Comparison of ENCODE assay signal across 24 cellular contexts in the genomic region with DNA sequence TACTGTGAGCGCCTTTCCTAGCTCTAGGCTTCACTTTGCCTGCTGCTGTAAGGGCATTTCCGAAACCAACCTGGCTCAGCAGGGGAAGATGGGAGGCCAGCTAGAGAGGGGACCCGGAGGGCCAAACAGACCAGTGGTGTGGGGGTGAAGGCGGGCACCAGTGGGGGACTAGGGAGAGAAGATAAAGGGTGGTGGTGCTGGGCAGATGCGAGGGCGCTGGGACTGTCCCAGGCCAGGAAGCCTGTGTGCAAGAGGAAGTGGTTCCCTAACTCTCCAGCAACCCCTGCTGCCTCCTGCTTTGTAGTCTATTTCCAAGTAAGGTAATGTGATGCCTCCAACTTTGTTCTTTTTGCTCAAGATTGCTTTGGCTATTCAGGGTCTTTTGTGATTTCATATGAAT.
DNase-seq lines count a peak whose midpoint lies in the region; ATAC-seq, FAIRE-seq and TF ChIP-seq lines count a peak whose summit lies in the region.
"Had no signal": no experiment of that assay in that cellular context is flagged by ENCODE, and none has a peak within 500 bp of the region (broad histone marks: within the 10 kb centered on the region; RNA-seq: fewer than 3 reads in every experiment).

No MANE protein-coding gene starts in this region.

- whole genome bisulfite sequencing in GM12878 (ENCODE audit: insufficient coverage, insufficient replicate concordance, low lambda C conversion rate, missing lambda C conversion rate): 28% methylated on average over 6 of the region's 6 CpGs

- no peak overlapping the region for H3K4me3 Mint-ChIP-seq in activated CD4-positive, alpha-beta T cell treated with anti-CD3 and anti-CD28 coated beads for 36 hours
- no peak overlapping the region for H3K4me3 Mint-ChIP-seq in stimulated activated effector memory CD8-positive, alpha-beta T cell treated with anti-CD3 and anti-CD28 coated beads, Interleukin-12 subunit alpha, Interleukin-12 subunit beta, amount 100 ng/mL, for 72 hours
- no peak overlapping the region for H3K4me3 Mint-ChIP-seq in activated naive CD8-positive, alpha-beta T cell treated with anti-CD3 and anti-CD28 coated beads, Interleukin-2, amount 50 U/mL, for 24 hours
- H3K4me3 Mint-ChIP-seq: CD8-positive, alpha-beta T cell; IgD-negative memory B cell had no signal

- H3K27ac Mint-ChIP-seq in activated CD4-positive, alpha-beta T cell treated with anti-CD3 and anti-CD28 coated beads for 36 hours: no peak overlapping the region
- no peak overlapping the region for H3K27ac Mint-ChIP-seq in stimulated activated effector memory CD8-positive, alpha-beta T cell treated with anti-CD3 and anti-CD28 coated beads, Interleukin-12 subunit alpha, Interleukin-12 subunit beta, amount 100 ng/mL, for 72 hours
- no peak overlapping the region for H3K27ac Mint-ChIP-seq in activated naive CD8-positive, alpha-beta T cell treated with anti-CD3 and anti-CD28 coated beads, Interleukin-2, amount 50 U/mL, for 24 hours
- H3K27ac Mint-ChIP-seq: CD8-positive, alpha-beta T cell; IgD-negative memory B cell had no signal

- intact Hi-C loops in activated CD4-positive, alpha-beta T cell treated with anti-CD3 and anti-CD28 coated beads for 36 hours (cut with DNase I, micrococcal nuclease): no loop called here
- intact Hi-C loops in GM12878 (cut with micrococcal nuclease; ENCODE audit: unreplicated experiment): no loop called here

- H3K27me3 ChIP-seq in GM12878 (replicated peaks in 1 of 2; ENCODE audit: control insufficient read depth in 2 of 2, insufficient read depth in 2 of 2, low read length in 1 of 2): no peaks in the 10 kb centered on the region
- H3K27me3 ChIP-seq: SJCRH30 had no signal

- H3K27me3 Mint-ChIP-seq in activated CD4-positive, alpha-beta T cell treated with anti-CD3 and anti-CD28 coated beads for 36 hours: no peaks in the 10 kb centered on the region
- H3K27me3 Mint-ChIP-seq in activated naive CD8-positive, alpha-beta T cell treated with anti-CD3 and anti-CD28 coated beads, Interleukin-2, amount 50 U/mL, for 24 hours: no peaks in the 10 kb centered on the region

- peak; percentile 10 for DNase-seq in activated CD4-positive, alpha-beta T cell treated with anti-CD3 and anti-CD28 coated beads for 36 hours
- DNase-seq in activated CD4-positive, alpha-beta T cell treated with anti-CD3 and anti-CD28 coated beads, Interleukin-2, amount 50 U/mL, for 48 hours: no peak
- DNase-seq in Kasumi-1 (lab: John Stamatoyannopoulos, UW) (peak; percentile 13 to 25), GM12878 (ENCODE audit: low read depth, low spot score) (no peak), T-helper 1 cell (no peak), GM19240 (ENCODE audit: insufficient read length, low spot score) (no peak)
- no peak for DNase-seq in stimulated activated effector memory CD8-positive, alpha-beta T cell treated with anti-CD3 and anti-CD28 coated beads, Interleukin-12 subunit alpha, Interleukin-12 subunit beta, amount 100 ng/mL, for 72 hours (ENCODE audit: low spot score in 2 of 2)
- no peak for DNase-seq in activated naive CD8-positive, alpha-beta T cell treated with anti-CD3 and anti-CD28 coated beads, Interleukin-2, amount 50 U/mL, for 24 hours
- DNase-seq: 8988T; AML-193; C1 segment of cervical spinal cord; CD8-positive, alpha-beta T cell; Karpas-422; NCI-H1092; NCI-H1436 treated with DMSO at 0.1 percent for 48 hours; NCI-H1930; NCI-H226; NCI-H510A treated with DMSO at 0.1 percent for 48 hours; NCI-H774; SJCRH30 had no signal

- no peaks in the 10 kb centered on the region for H3K79me2 ChIP-seq in GM12878 (ENCODE audit: control insufficient read depth, insufficient read depth, low read length)

- no peak for TF ChIP-seq EP300 in GM12878 (IDR thresholded peaks at IDR 0.05; ENCODE audit: borderline replicate concordance in 1 of 2, control insufficient read depth in 1 of 2, low read depth in 2 of 2, low read length in 2 of 2)

- CTCF ChIA-PET in activated CD4-positive, alpha-beta T cell treated with anti-CD3 and anti-CD28 coated beads for 36 hours (lab: Charles Lee): no interaction called here
- CTCF ChIA-PET in GM12878 (lab: Yijun Ruan, JAX): no interaction called here

- H2AFZ ChIP-seq in GM12878 (ENCODE audit: control insufficient read depth, low read depth, low read length): no peak overlapping the region

- RAD21 ChIA-PET in GM12878 (lab: Charles Lee; ENCODE audit: unreplicated experiment): no interaction called here

- no peak for ATAC-seq in activated CD4-positive, alpha-beta T cell treated with anti-CD3 and anti-CD28 coated beads for 36 hours
- peak; percentile 34 for ATAC-seq in GM12878
- peak; percentile 54 for ATAC-seq in stimulated activated effector memory CD8-positive, alpha-beta T cell treated with anti-CD3 and anti-CD28 coated beads, Interleukin-12 subunit alpha, Interleukin-12 subunit beta, amount 100 ng/mL, for 72 hours
- no peak for ATAC-seq in activated naive CD8-positive, alpha-beta T cell treated with anti-CD3 and anti-CD28 coated beads, Interleukin-2, amount 50 U/mL, for 24 hours
- ATAC-seq: CD8-positive, alpha-beta T cell had no signal

- no peak overlapping the region for H3K4me3 ChIP-seq in GM12878
- H3K4me3 ChIP-seq: SJCRH30 had no signal

- TF ChIP-seq CTCF in GM12878 (IDR thresholded peaks at IDR 0.05 in 2 of 3, conservative IDR thresholded peaks at IDR 0.05 in 1 of 3; ENCODE audit: control insufficient read depth in 2 of 3, extremely low read depth in 1 of 3, insufficient read depth in 1 of 3, low read depth in 3 of 3, low read length in 3 of 3): no peak

- BruUV-seq in GM12878 (replicated peaks; lab: Mats Ljungman, UMichigan): no TSS peak

- no peak overlapping the region for H3K27ac ChIP-seq in GM12878 (ENCODE audit: control insufficient read depth, insufficient read depth)
- H3K27ac ChIP-seq: SJCRH30 had no signal

- no peak for TF ChIP-seq RAD21 in GM12878 (IDR thresholded peaks at IDR 0.05; ENCODE audit: insufficient read depth, low read depth, low read length)

- POLR2A ChIA-PET in activated CD4-positive, alpha-beta T cell treated with anti-CD3 and anti-CD28 coated beads for 36 hours (lab: Charles Lee): no interaction called here
- POLR2A ChIA-PET in GM12878 (lab: Charles Lee): no interaction called here

- no peaks in the 10 kb centered on the region for H3K9me3 Mint-ChIP-seq in activated CD4-positive, alpha-beta T cell treated with anti-CD3 and anti-CD28 coated beads for 36 hours (ENCODE audit: low read depth)
- H3K9me3 Mint-ChIP-seq in stimulated activated effector memory CD8-positive, alpha-beta T cell treated with anti-CD3 and anti-CD28 coated beads, Interleukin-12 subunit alpha, Interleukin-12 subunit beta, amount 100 ng/mL, for 72 hours: no peaks in the 10 kb centered on the region
- no peaks in the 10 kb centered on the region for H3K9me3 Mint-ChIP-seq in activated naive CD8-positive, alpha-beta T cell treated with anti-CD3 and anti-CD28 coated beads, Interleukin-2, amount 50 U/mL, for 24 hours
- H3K9me3 Mint-ChIP-seq: CD8-positive, alpha-beta T cell had no signal

- H4K20me1 ChIP-seq in GM12878 (ENCODE audit: control insufficient read depth, insufficient read depth): no peaks in the 10 kb centered on the region

- TF ChIP-seq POLR2A in GM12878 (IDR thresholded peaks at IDR 0.05; ENCODE audit: low read depth, low read length): no peak

- no peak overlapping the region for H3K4me2 ChIP-seq in GM12878 (ENCODE audit: control insufficient read depth, insufficient read depth)

- no peaks in the 10 kb centered on the region for H3K36me3 ChIP-seq in GM12878 (ENCODE audit: control insufficient read depth in 2 of 2, insufficient read depth in 2 of 2, low read length in 1 of 2)
- H3K36me3 ChIP-seq: SJCRH30 had no signal

- no peaks in the 10 kb centered on the region for H3K9me3 ChIP-seq in GM12878 (replicated peaks; ENCODE audit: control insufficient read depth, insufficient read depth, low read length)
- H3K9me3 ChIP-seq: SJCRH30 had no signal

- no peaks in the 10 kb centered on the region for H3K36me3 Mint-ChIP-seq in activated CD4-positive, alpha-beta T cell treated with anti-CD3 and anti-CD28 coated beads for 36 hours (ENCODE audit: low read depth)
- no peaks in the 10 kb centered on the region for H3K36me3 Mint-ChIP-seq in stimulated activated effector memory CD8-positive, alpha-beta T cell treated with anti-CD3 and anti-CD28 coated beads, Interleukin-12 subunit alpha, Interleukin-12 subunit beta, amount 100 ng/mL, for 72 hours
- no peaks in the 10 kb centered on the region for H3K36me3 Mint-ChIP-seq in activated naive CD8-positive, alpha-beta T cell treated with anti-CD3 and anti-CD28 coated beads, Interleukin-2, amount 50 U/mL, for 24 hours (ENCODE audit: low read depth)
- H3K36me3 Mint-ChIP-seq: CD8-positive, alpha-beta T cell had no signal

- in situ Hi-C loops in GM12878 (cut with MboI): no loop called here

- SMC1A ChIA-PET in GM12878 (lab: Charles Lee; ENCODE audit: uncharacterized antibody, unreplicated experiment): interaction anchor here (1.3 kb wide), 2 partner anchors 11 to 28 kb away, joined by 3 read pairs; no protein-coding TSS in a partner anchor

- no peak for FAIRE-seq in GM12878 (lab: Jason Lieb, UNC)
- FAIRE-seq: GM18507, H54, RCC 7860 had no signal

- no peak overlapping the region for H3K9ac ChIP-seq in GM12878 (ENCODE audit: control insufficient read depth, insufficient read depth, low read length)

- peaks cover 5% of the 10 kb centered on the region for H3K4me1 Mint-ChIP-seq in activated CD4-positive, alpha-beta T cell treated with anti-CD3 and anti-CD28 coated beads for 36 hours
- no peaks in the 10 kb centered on the region for H3K4me1 Mint-ChIP-seq in stimulated activated effector memory CD8-positive, alpha-beta T cell treated with anti-CD3 and anti-CD28 coated beads, Interleukin-12 subunit alpha, Interleukin-12 subunit beta, amount 100 ng/mL, for 72 hours
- peaks cover 4% of the 10 kb centered on the region for H3K4me1 Mint-ChIP-seq in activated naive CD8-positive, alpha-beta T cell treated with anti-CD3 and anti-CD28 coated beads, Interleukin-2, amount 50 U/mL, for 24 hours
- H3K4me1 Mint-ChIP-seq: IgD-negative memory B cell had no signal

- H3K4me1 ChIP-seq in GM12878 (ENCODE audit: control insufficient read depth, insufficient read depth, low read length): no peaks in the 10 kb centered on the region
- H3K4me1 ChIP-seq: SJCRH30 had no signal

Comparison
In these comparisons a context has a peak if more than half of its experiments do, and no peak if none do; other contexts are left out.
1. DNase-seq: peak in activated CD4-positive, alpha-beta T cell treated with anti-CD3 and anti-CD28 coated beads for 36 hours (single experiment) and Kasumi-1 (2 of 2); none in activated CD4-positive, alpha-beta T cell treated with anti-CD3 and anti-CD28 coated beads, Interleukin-2, amount 50 U/mL, for 48 hours (0 of 2), GM12878 (single experiment), stimulated activated effector memory CD8-positive, alpha-beta T cell treated with anti-CD3 and anti-CD28 coated beads, Interleukin-12 subunit alpha, Interleukin-12 subunit beta, amount 100 ng/mL, for 72 hours (0 of 2), activated naive CD8-positive, alpha-beta T cell treated with anti-CD3 and anti-CD28 coated beads, Interleukin-2, amount 50 U/mL, for 24 hours (single experiment), T-helper 1 cell (0 of 5) and GM19240 (single experiment).
2. ATAC-seq: peak in GM12878 (single experiment) and stimulated activated effector memory CD8-positive, alpha-beta T cell treated with anti-CD3 and anti-CD28 coated beads, Interleukin-12 subunit alpha, Interleukin-12 subunit beta, amount 100 ng/mL, for 72 hours (single experiment); none in activated CD4-positive, alpha-beta T cell treated with anti-CD3 and anti-CD28 coated beads for 36 hours (single experiment) and activated naive CD8-positive, alpha-beta T cell treated with anti-CD3 and anti-CD28 coated beads, Interleukin-2, amount 50 U/mL, for 24 hours (single experiment).